16 cellular contexts compared by ENCODE assay signal in the genomic region with DNA sequence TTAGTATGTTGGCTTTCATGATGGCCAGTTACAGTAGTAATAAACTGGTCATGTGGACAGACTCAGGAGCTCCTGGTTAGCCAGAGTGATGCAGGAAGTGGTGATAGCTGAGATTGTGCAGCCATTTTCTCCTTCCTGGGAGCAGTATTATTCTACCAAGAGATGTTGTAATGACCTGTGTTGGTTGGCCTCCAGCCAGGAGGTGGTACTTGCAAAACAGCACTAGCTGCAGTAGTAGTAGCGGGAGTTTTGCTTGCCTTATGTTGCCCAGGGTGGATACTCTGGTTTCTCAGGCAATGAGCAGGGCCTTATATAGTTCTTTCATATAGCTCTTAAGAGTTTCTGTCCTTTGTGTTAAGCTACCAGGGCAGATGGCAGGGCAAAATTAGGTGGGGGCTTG.
"Had no signal": no experiment of that assay in that cellular context is flagged by ENCODE, and none has a peak within 500 bp of the region (broad histone marks: within the 10 kb centered on the region; RNA-seq: fewer than 3 reads in every experiment).

No MANE protein-coding gene starts in this region.

- H3K27ac ChIP-seq: right atrium auricular region, skin epidermis, testis had no signal

- H3K4me1 ChIP-seq: right atrium auricular region, testis had no signal

- FAIRE-seq: TTC549 had no signal

- ATAC-seq: activated naive CD8-positive, alpha-beta T cell treated with anti-CD3 and anti-CD28 coated beads, Interleukin-2, amount 50 U/mL, for 24 hours; effector memory CD8-positive, alpha-beta T cell; left lobe of liver; natural killer cell; stimulated activated naive CD8-positive, alpha-beta T cell treated with anti-CD3 and anti-CD28 coated beads, Interleukin-15, amount 100 ng/mL, for 72 hours had no signal

- DNase-seq: activated B cell treated with CpG ODN at 0.5 μM for 24 hours; activated CD4-positive, alpha-beta T cell treated with anti-CD3 and anti-CD28 coated beads, Interleukin-2, amount 10 ng/mL, durations not matched to agents 24 days and 14 days; activated naive CD4-positive, alpha-beta T cell treated with Interleukin-2 at 50 U/mL for 16 hours; activated naive CD8-positive, alpha-beta T cell treated with anti-CD3 and anti-CD28 coated beads, Interleukin-2, amount 50 U/mL, for 24 hours; effector memory CD8-positive, alpha-beta T cell; glutamatergic neuron; immature natural killer cell; natural killer cell; posterior cingulate gyrus; stimulated activated CD4-positive, alpha-beta T cell treated with anti-CD3 and anti-CD28 coated beads, Interleukin-4, amount 100 ng/mL, for 4 hours; stimulated activated naive CD8-positive, alpha-beta T cell treated with anti-CD3 and anti-CD28 coated beads, Interleukin-15, amount 100 ng/mL, for 72 hours; testis had no signal

- H3K27me3 ChIP-seq: right atrium auricular region, testis had no signal

- H3K36me3 ChIP-seq: right atrium auricular region had no signal

- H3K4me3 ChIP-seq: right atrium auricular region, skin epidermis, testis had no signal

- H3K9me3 ChIP-seq: testis had no signal
